Comparison of ENCODE assay signal across 14 cellular contexts in genomic region chr13:24505756-24506155, GRCh38. TPM values are rescaled to one million over a fixed set of nuclear protein-coding genes. Genes with fewer than 3 reads are reported as not detected.
A peak's percentile ranks its signal among the peaks of the same experiment; 100 is the strongest.
DNase-seq lines count a peak whose midpoint lies in the region; ATAC-seq and TF ChIP-seq lines count a peak whose summit lies in the region.
"Had no signal": no experiment of that assay in that cellular context is flagged by ENCODE, and none has a peak within 500 bp of the region (broad histone marks: within the 10 kb centered on the region; RNA-seq: fewer than 3 reads in every experiment).

No MANE protein-coding gene starts in this region.

- H3K4me3 Mint-ChIP-seq in H9, result no peak overlapping the region; a peak in 1 of 5 replicates
- H3K4me3 Mint-ChIP-seq: CD4-positive, alpha-beta memory T cell; HFFc6 had no signal

- TF ChIP-seq CTCF in H9 (conservative IDR thresholded peaks at IDR 0.05), result no peak
- no peak for TF ChIP-seq CTCF in NB4 (IDR thresholded peaks at IDR 0.05; ENCODE audit: low read depth, low read length)

- H3K14ac ChIP-seq in H9 (ENCODE audit: insufficient read depth, low read length), result no peak overlapping the region
- H3K14ac ChIP-seq in trophoblast cell (ENCODE audit: low read length), result no peak overlapping the region

- no peak overlapping the region for H2BK120ac ChIP-seq in H9 (ENCODE audit: low read depth, low read length, poor library complexity, severe bottlenecking)
- no peak overlapping the region for H2BK120ac ChIP-seq in trophoblast cell (ENCODE audit: insufficient read depth, low read length, poor library complexity)

- H2BK20ac ChIP-seq in H9 (ENCODE audit: low read depth, low read length, poor library complexity, severe bottlenecking), result no peak overlapping the region

- H2AK5ac ChIP-seq in H9 (ENCODE audit: insufficient read length, low read length), result no peak overlapping the region
- H2AK5ac ChIP-seq in trophoblast cell (ENCODE audit: low read length), result no peak overlapping the region

- H3K36me3 ChIP-seq in trophoblast cell (ENCODE audit: control insufficient read depth in 1 of 2, insufficient read depth in 2 of 2, low read length in 2 of 2), result peaks cover 3 to 4% of the 10 kb centered on the region in 2 experiments
- H3K36me3 ChIP-seq: BE2C had no signal

- no peak overlapping the region for H4K5ac ChIP-seq in H9 (ENCODE audit: insufficient read length, low read depth, low read length)

- no peaks in the 10 kb centered on the region for H3K79me1 ChIP-seq in H9 (ENCODE audit: insufficient read depth, low read depth, low read length, poor library complexity, severe bottlenecking)
- H3K79me1 ChIP-seq in trophoblast cell (ENCODE audit: low read length), result no peaks in the 10 kb centered on the region

- no peaks in the 10 kb centered on the region for H4K20me1 ChIP-seq in H9 (ENCODE audit: control insufficient read depth, insufficient read depth, insufficient read length)

- H3K4me1 Mint-ChIP-seq in H9, result peaks cover 4 to 8% of the 10 kb centered on the region in 2 experiments; a peak in 2 of 4 replicates

- no peak for TF ChIP-seq POLR2A in NB4 (IDR thresholded peaks at IDR 0.05; ENCODE audit: extremely low read depth, insufficient read length)

- H2AFZ ChIP-seq in H9 (ENCODE audit: low read length), result no peak overlapping the region
- H2AFZ ChIP-seq in trophoblast cell (ENCODE audit: insufficient read depth, low read length, poor library complexity), result no peak overlapping the region

- no peak overlapping the region for H3K27ac ChIP-seq in H9 (ENCODE audit: insufficient read length, low read depth, low read length)
- H3K27ac ChIP-seq in trophoblast cell (ENCODE audit: low read depth, low read length), result no peak overlapping the region
- H3K27ac ChIP-seq: A549, C4-2B had no signal

- peak overlapping the region in 2 of 3 experiments; percentile 86 to 87; a peak in 3 of 7 replicates for H3K27ac Mint-ChIP-seq in H9
- H3K27ac Mint-ChIP-seq: CD4-positive, alpha-beta memory T cell; HFFc6 had no signal

- no peak overlapping the region for H3K9ac ChIP-seq in H9 (ENCODE audit: extremely low read depth, insufficient read length, low read length)
- no peak overlapping the region for H3K9ac ChIP-seq in trophoblast cell (ENCODE audit: low read length)

- no peak overlapping the region for H4K12ac ChIP-seq in trophoblast cell (ENCODE audit: low read depth, low read length)

- no peak for ATAC-seq in HG02885 (IDR thresholded peaks at IDR 0.05; ENCODE audit: poor library complexity, unreplicated experiment)
- ATAC-seq: A549 had no signal

- no CpG with 5 or more reads among the region's 20 CpGs for WGBS in H9 (ENCODE audit: extremely low coverage, insufficient read length, low lambda C conversion rate)
- WGBS in trophoblast cell (ENCODE audit: extremely low coverage, insufficient coverage, insufficient read length), result no CpG with 5 or more reads among the region's 20 CpGs

- no peak overlapping the region for H3K56ac ChIP-seq in H9 (ENCODE audit: insufficient read length, low read depth, low read length)

- no peaks in the 10 kb centered on the region for H3K9me3 ChIP-seq in H9 (ENCODE audit: control insufficient read depth, low read depth, low read length)
- peaks cover 3% of the 10 kb centered on the region for H3K9me3 ChIP-seq in trophoblast cell (ENCODE audit: insufficient read depth, low read depth, low read length)
- H3K9me3 ChIP-seq: A549, BE2C had no signal

- H3K27me3 Mint-ChIP-seq in H9 (ENCODE audit: low read depth), result no peaks in the 10 kb centered on the region
- H3K27me3 Mint-ChIP-seq: CD4-positive, alpha-beta memory T cell had no signal

- H3K23me2 ChIP-seq in H9 (ENCODE audit: insufficient read length, low read depth, low read length, poor library complexity, severe bottlenecking), result no peaks in the 10 kb centered on the region

- H3K4me3 ChIP-seq in NB4 (ENCODE audit: low read depth, low read length) (peak overlapping the region; percentile 36), trophoblast cell (ENCODE audit: low read depth, low read length) (no peak overlapping the region)
- H3K4me3 ChIP-seq: A549 had no signal

- H3K4ac ChIP-seq in H9 (ENCODE audit: low read depth, low read length), result no peak overlapping the region
- no peak overlapping the region for H3K4ac ChIP-seq in trophoblast cell (ENCODE audit: low read depth, low read length)

- H4K8ac ChIP-seq in H9 (replicated peaks; ENCODE audit: insufficient read length, low read depth, low read length) (no peak overlapping the region), trophoblast cell (ENCODE audit: low read depth, low read length) (no peak overlapping the region)

- peaks cover 3 to 14% (median 10%) of the 10 kb centered on the region in 3 experiments; a peak in 5 of 7 replicates for H3K36me3 Mint-ChIP-seq in H9 (ENCODE audit: insufficient read depth in 1 of 3, low read depth in 3 of 3)

- peaks cover under 1% of the 10 kb centered on the region; the same call in 1 of the 2 replicates for H3K79me2 ChIP-seq in H9 (ENCODE audit: insufficient read depth, low read length)
- no peaks in the 10 kb centered on the region for H3K79me2 ChIP-seq in trophoblast cell (ENCODE audit: control insufficient read depth, insufficient read depth, low read length, poor library complexity)

- H3K4me2 ChIP-seq in H9 (ENCODE audit: insufficient read depth, insufficient read length, low read length), result no peak overlapping the region
- H3K4me2 ChIP-seq in trophoblast cell (ENCODE audit: low read length), result no peak overlapping the region
- H3K4me2 ChIP-seq: A549 had no signal

- H3K18ac ChIP-seq in H9 (ENCODE audit: insufficient read length, low read depth, low read length) (no peak overlapping the region), trophoblast cell (ENCODE audit: low read length) (peak overlapping the region; percentile 14)

- DNase-seq in H9 (no peak), NB4 (ENCODE audit: low read depth) (peak; percentile 66), trophoblast cell (no peak), globus pallidus (ENCODE audit: low spot score) (no peak), NCI-H510A treated with DMSO at 0.1 percent for 48 hours (lab: John Stamatoyannopoulos, UW) (no peak)
- DNase-seq: BE2C; CD4-positive, alpha-beta memory T cell; DMS79; GOT3; HCEC 1CT; HFFc6 had no signal

- H3T11ph ChIP-seq in H9 (ENCODE audit: low read length), result no peak overlapping the region

- H2BK15ac ChIP-seq in H9 (ENCODE audit: low read depth, low read length), result no peak overlapping the region

- H4K91ac ChIP-seq in H9 (ENCODE audit: insufficient read length, low read depth, low read length), result no peak overlapping the region
- no peak overlapping the region for H4K91ac ChIP-seq in trophoblast cell (ENCODE audit: low read depth, low read length)

- H3K23ac ChIP-seq in H9 (ENCODE audit: insufficient read length, low read depth, low read length) (no peak overlapping the region), trophoblast cell (ENCODE audit: low read length) (no peak overlapping the region)

- H2BK12ac ChIP-seq in H9 (ENCODE audit: insufficient read length, low read depth, low read length), result no peak overlapping the region
- H2BK12ac ChIP-seq in trophoblast cell (ENCODE audit: low read length), result no peak overlapping the region

- H3K9me3 Mint-ChIP-seq in H9, result no peaks in the 10 kb centered on the region
- H3K9me3 Mint-ChIP-seq: HFFc6 had no signal

- H3K4me1 ChIP-seq in H9 (ENCODE audit: insufficient read depth, low read length), result no peaks in the 10 kb centered on the region
- H3K4me1 ChIP-seq in trophoblast cell (ENCODE audit: control insufficient read depth in 1 of 2, insufficient read depth in 2 of 2, low read length in 2 of 2), result peaks cover under 1 to 4% of the 10 kb centered on the region in 2 experiments
- H3K4me1 ChIP-seq: BE2C had no signal

- H3K27me3 ChIP-seq in H9 (ENCODE audit: insufficient read depth, low read length) (no peaks in the 10 kb centered on the region), trophoblast cell (ENCODE audit: insufficient read depth, low read length) (no peaks in the 10 kb centered on the region)
- H3K27me3 ChIP-seq: BE2C had no signal

- no peak overlapping the region for H2BK5ac ChIP-seq in H9 (ENCODE audit: insufficient read length, low read length)
- H2BK5ac ChIP-seq in trophoblast cell (ENCODE audit: low read depth, low read length, poor library complexity), result no peak overlapping the region

RNA-seq across cellular contexts. Expression of gene PARP4, which starts 6.8 kb away (rescaled TPM):
- total RNA-seq in H9 (2021), result 25.9 and 26.2 TPM in 2 replicates
- polyA plus RNA-seq in trophoblast cell (2013), result 19.1 and 20.4 TPM in 2 replicates
